In genomic region chr9:93268551-93269314, GRCh38 we compare ENCODE assay signal across 9 cellular contexts.
A peak's percentile ranks its signal among the peaks of the same experiment; 100 is the strongest.
DNase-seq lines count a peak whose midpoint lies in the region; ATAC-seq and TF ChIP-seq lines count a peak whose summit lies in the region.
"Had no signal": no experiment of that assay in that cellular context is flagged by ENCODE, and none has a peak within 500 bp of the region (broad histone marks: within the 10 kb centered on the region; RNA-seq: fewer than 3 reads in every experiment).

No MANE protein-coding gene starts in this region.

- H3K9me3 ChIP-seq in esophagus muscularis mucosa (peaks cover 0 to 6% (median 0%) of the 10 kb centered on the region in 4 donors), WERI-Rb-1 (ENCODE audit: severe bottlenecking) (no peaks in the 10 kb centered on the region)

- 85% methylated on average over 11 of the region's 17 CpGs for WGBS in esophagus muscularis mucosa

- ATAC-seq in HG02884 (IDR thresholded peaks at IDR 0.05; ENCODE audit: unreplicated experiment) = no peak
- no peak for ATAC-seq in GM21528 (IDR thresholded peaks at IDR 0.05; ENCODE audit: low FRiP score, unreplicated experiment)

- H3K27ac ChIP-seq in esophagus muscularis mucosa (replicated peaks in 1 of 4) = no peak overlapping the region
- H3K27ac ChIP-seq in WERI-Rb-1 = no peak overlapping the region

- no peaks in the 10 kb centered on the region for H3K27me3 ChIP-seq in esophagus muscularis mucosa
- no peaks in the 10 kb centered on the region for H3K27me3 ChIP-seq in WERI-Rb-1 (ENCODE audit: insufficient read depth, low read depth, severe bottlenecking)

- H3K36me3 ChIP-seq in esophagus muscularis mucosa (peaks cover 5 to 63% (median 39%) of the 10 kb centered on the region in 4 donors), WERI-Rb-1 (peaks cover 34% of the 10 kb centered on the region)

- no peak for TF ChIP-seq EP300 in esophagus muscularis mucosa (IDR thresholded peaks at IDR 0.05)

- TF ChIP-seq POLR2A in esophagus muscularis mucosa (IDR thresholded peaks at IDR 0.05; ENCODE audit: low read depth) = no peak

- peak; percentile 30 for DNase-seq in stimulated activated CD4-positive, alpha-beta T cell treated with anti-CD3 and anti-CD28 coated beads, Interleukin-12 subunit alpha, Interleukin-12 subunit beta, amount 100 ng/mL, for 4 hours
- DNase-seq in stimulated activated CD4-positive, alpha-beta T cell treated with anti-CD3 and anti-CD28 coated beads, Interleukin-1b, Interleukin-23, amount 100 ng/mL, for 48 hours = no peak
- DNase-seq in RPMI8226 = peak; percentile 91
- DNase-seq in esophagus muscularis mucosa (ENCODE audit: extremely low spot score) = peak; percentile 62
- peak; percentile 67 for DNase-seq in ureter (ENCODE audit: low spot score)
- DNase-seq in WERI-Rb-1 = no peak
- DNase-seq: endodermal cell had no signal

- no peak for TF ChIP-seq CTCF in esophagus muscularis mucosa (IDR thresholded peaks at IDR 0.05)
- no peak for TF ChIP-seq CTCF in WERI-Rb-1 (IDR thresholded peaks at IDR 0.05; ENCODE audit: low read depth, low read length)

- intact Hi-C loops in esophagus muscularis mucosa (cut with DNase I) = no loop called here

- H3K4me1 ChIP-seq in esophagus muscularis mucosa = no peaks in the 10 kb centered on the region

- no peak overlapping the region for H3K4me3 ChIP-seq in esophagus muscularis mucosa
- H3K4me3 ChIP-seq in WERI-Rb-1 (ENCODE audit: low read depth, low read length) = no peak overlapping the region

Comparison
In these comparisons a context has a peak if more than half of its experiments do, and no peak if none do; other contexts are left out.
1. DNase-seq: peak in stimulated activated CD4-positive, alpha-beta T cell treated with anti-CD3 and anti-CD28 coated beads, Interleukin-12 subunit alpha, Interleukin-12 subunit beta, amount 100 ng/mL, for 4 hours (single experiment), RPMI8226 (single experiment), esophagus muscularis mucosa (single experiment) and ureter (single experiment); none in stimulated activated CD4-positive, alpha-beta T cell treated with anti-CD3 and anti-CD28 coated beads, Interleukin-1b, Interleukin-23, amount 100 ng/mL, for 48 hours (single experiment) and WERI-Rb-1 (single experiment).